1 cellular context compared by ENCODE assay signal in genomic region chr5:108814551-108814950, GRCh38.
TF ChIP-seq lines count a peak whose summit lies in the region.

No MANE protein-coding gene starts in this region.

TF ChIP-seq in GM23338, 12 proteins besides CTCF, POLR2A, EP300 and RAD21 (continued from another document):
- TF ChIP-seq NANOG (IDR thresholded peaks at IDR 0.05; ENCODE audit: borderline replicate concordance) (no peak), ZNF462 (CRISPR knock-in tag; IDR thresholded peaks at IDR 0.05) (no peak), CREB1 (CRISPR knock-in tag; IDR thresholded peaks at IDR 0.05; ENCODE audit: low read depth) (no peak)
- TF ChIP-seq, protein P1, sequence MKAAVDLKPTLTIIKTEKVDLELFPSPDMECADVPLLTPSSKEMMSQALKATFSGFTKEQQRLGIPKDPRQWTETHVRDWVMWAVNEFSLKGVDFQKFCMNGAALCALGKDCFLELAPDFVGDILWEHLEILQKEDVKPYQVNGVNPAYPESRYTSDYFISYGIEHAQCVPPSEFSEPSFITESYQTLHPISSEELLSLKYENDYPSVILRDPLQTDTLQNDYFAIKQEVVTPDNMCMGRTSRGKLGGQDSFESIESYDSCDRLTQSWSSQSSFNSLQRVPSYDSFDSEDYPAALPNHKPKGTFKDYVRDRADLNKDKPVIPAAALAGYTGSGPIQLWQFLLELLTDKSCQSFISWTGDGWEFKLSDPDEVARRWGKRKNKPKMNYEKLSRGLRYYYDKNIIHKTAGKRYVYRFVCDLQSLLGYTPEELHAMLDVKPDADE (IDR thresholded peaks at IDR 0.05), result no peak
